1 cellular context compared by ENCODE assay signal in genomic region chr16:30533748-30534367, GRCh38.
TF ChIP-seq lines count a peak whose summit lies in the region.

No MANE protein-coding gene starts in this region.

TF ChIP-seq in H1, 55 proteins besides CTCF, POLR2A, EP300 and RAD21:
- TF ChIP-seq BACH1 (IDR thresholded peaks at IDR 0.05; ENCODE audit: low read length) (no peak), BRCA1 (IDR thresholded peaks at IDR 0.05; ENCODE audit: low read depth, low read length) (no peak), KDM5A (IDR thresholded peaks at IDR 0.05; ENCODE audit: low read length) (no peak), HDAC2 (IDR thresholded peaks at IDR 0.05; ENCODE audit: borderline replicate concordance in 1 of 2, low read depth in 2 of 2, low read length in 2 of 2) (no peak), KDM4A (IDR thresholded peaks at IDR 0.05; ENCODE audit: low read depth, low read length, severe bottlenecking) (peak; percentile 8), CBX5 (IDR thresholded peaks at IDR 0.05; ENCODE audit: low read depth, low read length) (no peak)
TF ChIP-seq in H1: peak in this region for 1.
